In genomic region chr1:226100436-226101347, GRCh38 we compare ENCODE assay signal across 1 cellular context.
A peak's percentile ranks its signal among the peaks of the same experiment; 100 is the strongest.
TF ChIP-seq lines count a peak whose summit lies in the region.

No MANE protein-coding gene starts in this region.

TF ChIP-seq in HEK293, 187 proteins besides CTCF, POLR2A, EP300 and RAD21 (continued from another document and continues in another):
- TF ChIP-seq, protein P1, sequence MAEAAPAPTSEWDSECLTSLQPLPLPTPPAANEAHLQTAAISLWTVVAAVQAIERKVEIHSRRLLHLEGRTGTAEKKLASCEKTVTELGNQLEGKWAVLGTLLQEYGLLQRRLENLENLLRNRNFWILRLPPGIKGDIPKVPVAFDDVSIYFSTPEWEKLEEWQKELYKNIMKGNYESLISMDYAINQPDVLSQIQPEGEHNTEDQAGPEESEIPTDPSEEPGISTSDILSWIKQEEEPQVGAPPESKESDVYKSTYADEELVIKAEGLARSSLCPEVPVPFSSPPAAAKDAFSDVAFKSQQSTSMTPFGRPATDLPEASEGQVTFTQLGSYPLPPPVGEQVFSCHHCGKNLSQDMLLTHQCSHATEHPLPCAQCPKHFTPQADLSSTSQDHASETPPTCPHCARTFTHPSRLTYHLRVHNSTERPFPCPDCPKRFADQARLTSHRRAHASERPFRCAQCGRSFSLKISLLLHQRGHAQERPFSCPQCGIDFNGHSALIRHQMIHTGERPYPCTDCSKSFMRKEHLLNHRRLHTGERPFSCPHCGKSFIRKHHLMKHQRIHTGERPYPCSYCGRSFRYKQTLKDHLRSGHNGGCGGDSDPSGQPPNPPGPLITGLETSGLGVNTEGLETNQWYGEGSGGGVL (tag by site-specific recombination; IDR thresholded peaks at IDR 0.05), result 0 out of 2 replicates have a peak, but pooled peaks have one; percentile 10
- TF ChIP-seq EGR2 (tag by site-specific recombination; IDR thresholded peaks at IDR 0.05; ENCODE audit: low read depth) (no peak), ZEB2 (tag by site-specific recombination; IDR thresholded peaks at IDR 0.05) (peak; percentile 45; the same call in 1 of the 2 replicates), KLF8 (tag by site-specific recombination; IDR thresholded peaks at IDR 0.05) (0 out of 2 replicates have a peak, but pooled peaks have one; percentile 27), ZNF776 (tag by site-specific recombination; IDR thresholded peaks at IDR 0.05; ENCODE audit: borderline replicate concordance) (no peak), SP7 (tag by site-specific recombination; IDR thresholded peaks at IDR 0.05) (0 out of 2 replicates have a peak, but pooled peaks have one; percentile 23), ZNF2 (tag by site-specific recombination; IDR thresholded peaks at IDR 0.05) (0 out of 2 replicates have a peak, but pooled peaks have one; percentile 34), ZBTB21 (tag by site-specific recombination; IDR thresholded peaks at IDR 0.05) (peak; percentile 95), ZNF404 (tag by site-specific recombination; IDR thresholded peaks at IDR 0.05) (no peak), ZNF157 (tag by site-specific recombination; IDR thresholded peaks at IDR 0.05) (no peak), ZNF600 (tag by site-specific recombination; IDR thresholded peaks at IDR 0.05) (peak; percentile 84), ZNF660 (tag by site-specific recombination; IDR thresholded peaks at IDR 0.05) (0 out of 2 replicates have a peak, but pooled peaks have one; percentile 5), ZNF544 (tag by site-specific recombination; IDR thresholded peaks at IDR 0.05) (no peak), BCL11B (tag by site-specific recombination; IDR thresholded peaks at IDR 0.05; ENCODE audit: low read depth) (peak; percentile 25; the same call in 1 of the 2 replicates), ZNF518A (tag by site-specific recombination; conservative IDR thresholded peaks at IDR 0.05; ENCODE audit: low read depth) (no peak), ZNF692 (tag by site-specific recombination; IDR thresholded peaks at IDR 0.05) (peak; percentile 65), ZNF596 (tag by site-specific recombination; IDR thresholded peaks at IDR 0.05) (no peak), ELK4 (IDR thresholded peaks at IDR 0.05; ENCODE audit: borderline replicate concordance, low read depth, low read length) (no peak), ZNF629 (tag by site-specific recombination; IDR thresholded peaks at IDR 0.05) (peak; percentile 97), SALL2 (tag by site-specific recombination; IDR thresholded peaks at IDR 0.05; ENCODE audit: borderline replicate concordance) (no peak), ZSCAN4 (tag by site-specific recombination; IDR thresholded peaks at IDR 0.05) (no peak), ZNF335 (tag by site-specific recombination; conservative IDR thresholded peaks at IDR 0.05) (peak; percentile 93), ZNF266 (tag by site-specific recombination; IDR thresholded peaks at IDR 0.05; ENCODE audit: low read depth) (no peak), SP2 (tag by site-specific recombination; IDR thresholded peaks at IDR 0.05) (0 out of 2 replicates have a peak, but pooled peaks have one; percentile 25), ZNF426 (tag by site-specific recombination; IDR thresholded peaks at IDR 0.05) (no peak), PATZ1 (tag by site-specific recombination; IDR thresholded peaks at IDR 0.05) (peak; percentile 54), ZNF211 (tag by site-specific recombination; IDR thresholded peaks at IDR 0.05; ENCODE audit: low read depth) (no peak), ZNF558 (tag by site-specific recombination; IDR thresholded peaks at IDR 0.05) (no peak), KLF16 (tag by site-specific recombination; IDR thresholded peaks at IDR 0.05) (peak; percentile 51; the same call in 1 of the 2 replicates), ZNF664 (tag by site-specific recombination; IDR thresholded peaks at IDR 0.05) (no peak), ZSCAN23 (tag by site-specific recombination; IDR thresholded peaks at IDR 0.05) (no peak), ZFP69B (tag by site-specific recombination; IDR thresholded peaks at IDR 0.05) (peak; percentile 72), ZNF121 (tag by site-specific recombination; IDR thresholded peaks at IDR 0.05) (peak; percentile 38; the same call in 1 of the 2 replicates), ZNF639 (tag by site-specific recombination; IDR thresholded peaks at IDR 0.05) (0 out of 2 replicates have a peak, but pooled peaks have one; percentile 50), ZBTB7A (tag by site-specific recombination; IDR thresholded peaks at IDR 0.05; ENCODE audit: low read depth) (no peak), YY2 (tag by site-specific recombination; IDR thresholded peaks at IDR 0.05) (no peak), PRDM1 (tag by site-specific recombination; IDR thresholded peaks at IDR 0.05) (no peak), ZNF132 (tag by site-specific recombination; IDR thresholded peaks at IDR 0.05; ENCODE audit: borderline replicate concordance) (no peak), ZNF362 (tag by site-specific recombination; IDR thresholded peaks at IDR 0.05) (peak; percentile 71; the same call in 1 of the 2 replicates), ZNF510 (tag by site-specific recombination; IDR thresholded peaks at IDR 0.05; ENCODE audit: insufficient replicate concordance) (no peak), ZNF341 (tag by site-specific recombination; IDR thresholded peaks at IDR 0.05; ENCODE audit: low read depth) (peak; percentile 87), SCRT2 (tag by site-specific recombination; IDR thresholded peaks at IDR 0.05) (0 out of 2 replicates have a peak, but pooled peaks have one; percentile 43)
- TF ChIP-seq, protein P2, sequence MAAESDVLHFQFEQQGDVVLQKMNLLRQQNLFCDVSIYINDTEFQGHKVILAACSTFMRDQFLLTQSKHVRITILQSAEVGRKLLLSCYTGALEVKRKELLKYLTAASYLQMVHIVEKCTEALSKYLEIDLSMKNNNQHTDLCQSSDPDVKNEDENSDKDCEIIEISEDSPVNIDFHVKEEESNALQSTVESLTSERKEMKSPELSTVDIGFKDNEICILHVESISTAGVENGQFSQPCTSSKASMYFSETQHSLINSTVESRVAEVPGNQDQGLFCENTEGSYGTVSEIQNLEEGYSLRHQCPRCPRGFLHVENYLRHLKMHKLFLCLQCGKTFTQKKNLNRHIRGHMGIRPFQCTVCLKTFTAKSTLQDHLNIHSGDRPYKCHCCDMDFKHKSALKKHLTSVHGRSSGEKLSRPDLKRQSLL (tag by site-specific recombination; IDR thresholded peaks at IDR 0.05), result peak; percentile 80
- TF ChIP-seq, protein P3, sequence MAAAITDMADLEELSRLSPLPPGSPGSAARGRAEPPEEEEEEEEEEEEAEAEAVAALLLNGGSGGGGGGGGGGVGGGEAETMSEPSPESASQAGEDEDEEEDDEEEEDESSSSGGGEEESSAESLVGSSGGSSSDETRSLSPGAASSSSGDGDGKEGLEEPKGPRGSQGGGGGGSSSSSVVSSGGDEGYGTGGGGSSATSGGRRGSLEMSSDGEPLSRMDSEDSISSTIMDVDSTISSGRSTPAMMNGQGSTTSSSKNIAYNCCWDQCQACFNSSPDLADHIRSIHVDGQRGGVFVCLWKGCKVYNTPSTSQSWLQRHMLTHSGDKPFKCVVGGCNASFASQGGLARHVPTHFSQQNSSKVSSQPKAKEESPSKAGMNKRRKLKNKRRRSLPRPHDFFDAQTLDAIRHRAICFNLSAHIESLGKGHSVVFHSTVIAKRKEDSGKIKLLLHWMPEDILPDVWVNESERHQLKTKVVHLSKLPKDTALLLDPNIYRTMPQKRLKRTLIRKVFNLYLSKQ (tag by site-specific recombination; IDR thresholded peaks at IDR 0.05; ENCODE audit: borderline replicate concordance), result no peak
